In the genomic region with DNA sequence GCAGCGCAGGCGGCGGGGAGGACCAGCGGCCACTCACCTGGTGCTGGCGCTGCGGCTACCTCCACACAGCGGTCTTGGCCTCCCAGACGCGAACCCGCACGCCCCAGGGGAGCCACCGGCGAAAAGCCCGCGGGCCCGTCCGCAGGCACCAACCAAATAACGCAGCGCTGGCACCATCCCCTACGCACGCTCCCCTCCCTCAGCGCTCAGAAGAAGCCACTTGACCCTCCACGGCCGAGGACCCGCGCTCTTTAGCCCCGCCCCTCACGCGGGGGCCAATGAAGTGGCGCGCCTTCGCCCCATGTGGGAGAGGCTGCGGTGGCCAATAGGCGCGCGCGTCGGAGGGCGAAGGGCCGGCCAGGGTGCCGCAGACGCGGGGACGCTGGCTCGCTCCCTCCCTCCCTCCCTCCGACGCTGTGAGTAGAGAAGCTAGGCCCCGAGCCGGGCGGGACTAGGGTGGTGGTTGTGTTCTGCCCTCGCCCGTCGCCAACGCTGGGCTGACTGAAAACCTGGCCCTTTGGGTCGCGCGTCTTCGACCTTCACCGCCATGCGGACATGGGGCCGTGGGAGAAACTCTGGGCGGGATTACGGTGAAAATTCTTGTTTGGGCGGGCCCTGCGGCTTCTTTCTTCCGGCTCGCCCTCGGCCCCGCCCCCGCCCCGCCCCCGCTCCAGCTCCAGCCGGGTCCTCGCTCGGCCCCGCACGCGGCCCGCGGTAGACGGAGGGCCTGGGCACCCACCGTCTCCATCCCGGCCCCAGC, we compare ENCODE assay signal across 1 cellular context.
A peak's percentile ranks its signal among the peaks of the same experiment; 100 is the strongest.
TF ChIP-seq lines count a peak whose summit lies in the region.

A gene with protein sequence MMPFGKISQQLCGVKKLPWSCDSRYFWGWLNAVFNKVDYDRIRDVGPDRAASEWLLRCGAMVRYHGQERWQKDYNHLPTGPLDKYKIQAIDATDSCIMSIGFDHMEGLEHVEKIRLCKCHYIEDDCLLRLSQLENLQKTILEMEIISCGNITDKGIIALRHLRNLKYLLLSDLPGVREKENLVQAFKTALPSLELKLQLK (plus strand): TSS at position 351 of the 760 bp plus-strand sequence. CDS start 9,164 bp downstream, outside the sequence.
A gene (minus strand): TSS at position 256 of the 760 bp plus-strand sequence. CDS start 79 bp downstream, at position 177.

TF ChIP-seq in endothelial cell of umbilical vein, 7 proteins besides CTCF, POLR2A, EP300 and RAD21 (continued from another document):
- TF ChIP-seq FOS (IDR thresholded peaks at IDR 0.05; ENCODE audit: borderline replicate concordance, insufficient read depth, low read length): no peak
- TF ChIP-seq, protein P1, sequence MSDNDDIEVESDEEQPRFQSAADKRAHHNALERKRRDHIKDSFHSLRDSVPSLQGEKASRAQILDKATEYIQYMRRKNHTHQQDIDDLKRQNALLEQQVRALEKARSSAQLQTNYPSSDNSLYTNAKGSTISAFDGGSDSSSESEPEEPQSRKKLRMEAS (IDR thresholded peaks at IDR 0.05; ENCODE audit: insufficient read depth, insufficient read length): peak; percentile 76
